ENCODE assay signal across 9 cellular contexts in the genomic region with DNA sequence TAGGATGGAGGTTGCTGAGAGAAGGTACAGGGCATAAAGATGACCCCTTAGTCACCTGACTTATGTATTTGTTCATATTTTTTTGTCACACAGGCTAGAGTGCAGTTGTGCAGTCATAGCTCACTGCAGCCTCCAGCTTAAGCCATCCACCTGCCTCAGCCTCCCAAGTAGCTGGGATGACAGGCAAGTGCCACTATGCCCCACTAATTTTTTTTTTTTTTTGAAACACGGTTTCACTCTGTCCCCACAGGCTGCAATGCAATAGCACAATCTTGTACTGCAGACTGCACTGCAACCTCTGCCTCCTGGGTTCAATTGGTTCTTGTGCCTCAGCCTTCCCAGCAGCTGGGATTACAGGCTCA. TPM values are rescaled to one million over a fixed set of nuclear protein-coding genes. Genes with fewer than 3 reads are reported as not detected.
DNase-seq lines count a peak whose midpoint lies in the region; ATAC-seq and TF ChIP-seq lines count a peak whose summit lies in the region.
"Had no signal": no experiment of that assay in that cellular context is flagged by ENCODE, and none has a peak within 500 bp of the region (broad histone marks: within the 10 kb centered on the region; RNA-seq: fewer than 3 reads in every experiment).

No MANE protein-coding gene starts in this region.

- no peak overlapping the region for H3K27ac Mint-ChIP-seq in osteocyte (ENCODE audit: unreplicated experiment)

- no peaks in the 10 kb centered on the region for H3K9me3 ChIP-seq in DND-41 (ENCODE audit: insufficient read depth, low read length, severe bottlenecking)

- peak overlapping the region; percentile 92; the same call in 1 of the 2 replicates for H3K9ac ChIP-seq in DND-41 (ENCODE audit: low read depth, low read length)

- DNase-seq in DND-41: no peak
- peak; percentile 36 for DNase-seq in NAMALWA (ENCODE audit: low spot score)
- DNase-seq in dorsolateral prefrontal cortex: no peak
- DNase-seq in osteocyte (ENCODE audit: extremely low spot score, unreplicated experiment): no peak
- no peak for DNase-seq in NCI-H748 treated with DMSO at 0.1 percent for 48 hours (lab: John Stamatoyannopoulos, UW)
- DNase-seq in DMS79 (lab: John Stamatoyannopoulos, UW): no peak
- DNase-seq: brain microvascular endothelial cell, NCI-H510A had no signal

- peaks cover 11% of the 10 kb centered on the region for H3K36me3 ChIP-seq in DND-41 (ENCODE audit: insufficient read depth, low read length)
- H3K36me3 ChIP-seq: brain microvascular endothelial cell had no signal

- H3K79me2 ChIP-seq in DND-41 (ENCODE audit: insufficient read depth, low read length): peaks cover 28% of the 10 kb centered on the region

- peak overlapping the region; percentile 97 for H2AFZ ChIP-seq in DND-41 (ENCODE audit: low read depth, low read length)

- no peaks in the 10 kb centered on the region for H3K27me3 Mint-ChIP-seq in osteocyte (ENCODE audit: unreplicated experiment)

- H3K27me3 ChIP-seq in DND-41 (ENCODE audit: insufficient read depth, low read length, poor library complexity) (no peaks in the 10 kb centered on the region), dorsolateral prefrontal cortex (no peaks in the 10 kb centered on the region)
- H3K27me3 ChIP-seq: brain microvascular endothelial cell had no signal

- H4K20me1 ChIP-seq in DND-41 (ENCODE audit: insufficient read depth, low read length): no peaks in the 10 kb centered on the region

- H3K4me1 Mint-ChIP-seq in osteocyte (ENCODE audit: unreplicated experiment): peaks cover 29% of the 10 kb centered on the region

- H3K4me3 ChIP-seq in DND-41 (ENCODE audit: low read depth in 1 of 2, low read length in 2 of 2): peak overlapping the region in 1 of 2 experiments; percentile 96; a peak in 2 of 4 replicates
- peak overlapping the region in 32 of 59 donors; percentile 78 to 98 (median 93) for H3K4me3 ChIP-seq in dorsolateral prefrontal cortex

- H3K4me3 Mint-ChIP-seq in osteocyte (ENCODE audit: unreplicated experiment): peak overlapping the region; percentile 99

- peaks cover 45% of the 10 kb centered on the region for H3K4me1 ChIP-seq in DND-41 (ENCODE audit: insufficient read depth, low read length)

- no peak for TF ChIP-seq CTCF in DND-41 (IDR thresholded peaks at IDR 0.05; ENCODE audit: borderline replicate concordance, extremely low read depth, low read length, poor library complexity, severe bottlenecking)
- TF ChIP-seq CTCF in dorsolateral prefrontal cortex (IDR thresholded peaks at IDR 0.05 in 54 of 56, conservative IDR thresholded peaks at IDR 0.05 in 2 of 56; ENCODE audit: low read depth in 1 of 56, partially characterized antibody in 56 of 56): no peak
- TF ChIP-seq CTCF in osteocyte (IDR thresholded peaks at IDR 0.05): no peak

- no peak for ATAC-seq in DND-41 (ENCODE audit: insufficient read depth, low read depth)
- ATAC-seq in GM18858 (IDR thresholded peaks at IDR 0.05; ENCODE audit: unreplicated experiment): no peak

- no peak overlapping the region for H3K27ac ChIP-seq in DND-41 (ENCODE audit: low read length)
- H3K27ac ChIP-seq in dorsolateral prefrontal cortex: peak overlapping the region in 45 of 59 donors; percentile 12 to 99 (median 95)
- H3K27ac ChIP-seq: brain microvascular endothelial cell had no signal

- H3K4me2 ChIP-seq in DND-41 (ENCODE audit: insufficient read depth, low read length): peak overlapping the region; percentile 100

- no peaks in the 10 kb centered on the region for H3K36me3 Mint-ChIP-seq in osteocyte (ENCODE audit: unreplicated experiment)

- intact Hi-C loops in dorsolateral prefrontal cortex (cut with DNase I): loop anchor here in 1 of 2 donors (10.0 kb wide), 1 partner anchor 214 kb away; a partner anchor contains a TSS

- H3K9me3 Mint-ChIP-seq in osteocyte (ENCODE audit: unreplicated experiment): no peaks in the 10 kb centered on the region

RNA-seq across cellular contexts. Expression of a gene that starts 1.8 kb away (rescaled TPM):
- total RNA-seq in dorsolateral prefrontal cortex (10 to 100 TPM in 78 of 120 experiments, 1 to 10 TPM in 42; 5.6 to 16.5 (median 11.0) TPM), osteocyte (2.3 TPM in 2 replicates)

RNA-seq across cellular contexts. Expression of a gene that starts 9.1 kb away (rescaled TPM):
- 10 to 100 TPM in 119 of 120 experiments, 1 to 10 TPM in 1; 9.7 to 27.8 (median 16.8) TPM for total RNA-seq in dorsolateral prefrontal cortex
- 33.6 and 36.7 TPM in 2 replicates for total RNA-seq in osteocyte

RNA-seq across cellular contexts. Expression of a gene that starts 9.4 kb away (rescaled TPM):
- 10 to 100 TPM; 46.6 to 98.0 (median 72.6) TPM for total RNA-seq in dorsolateral prefrontal cortex
- 62.8 and 63.9 TPM in 2 replicates for total RNA-seq in osteocyte

RNA-seq across cellular contexts. Expression of a gene that starts 20.1 kb away (rescaled TPM):
- total RNA-seq in dorsolateral prefrontal cortex (100 to 1,000 TPM in 106 of 120 experiments, 10 to 100 TPM in 14; 88.6 to 150 (median 113) TPM), osteocyte (111 and 123 TPM in 2 replicates)

RNA-seq across cellular contexts. Expression of a gene that starts 27.1 kb away (rescaled TPM):
- total RNA-seq in dorsolateral prefrontal cortex (10 to 100 TPM; 11.3 to 28.4 (median 19.5) TPM), osteocyte (22.0 and 27.4 TPM in 2 replicates)
